ENCODE assay signal across 8 cellular contexts in genomic region chr1:19799877-19800804, GRCh38. TPM values are rescaled to one million over a fixed set of nuclear protein-coding genes. Genes with fewer than 3 reads are reported as not detected.
A peak's percentile ranks its signal among the peaks of the same experiment; 100 is the strongest.
DNase-seq lines count a peak whose midpoint lies in the region; FAIRE-seq and TF ChIP-seq lines count a peak whose summit lies in the region.

Gene TMCO4, minus strand, starts transcription at chr1:19799916. Its CDS starts 19,158 bp downstream, at chr1:19780758.

- no peaks in the 10 kb centered on the region for H3K27me3 ChIP-seq in endothelial cell of umbilical vein (ENCODE audit: control insufficient read depth in 2 of 2, insufficient read depth in 2 of 2, low read length in 2 of 2)

- H3K9ac ChIP-seq in ES-I3 (ENCODE audit: low read depth, low read length) = peak within 1 kb of the TSS; percentile 64; the same call in 1 of the 2 replicates
- peak within 1 kb of the TSS; percentile 45 for H3K9ac ChIP-seq in endothelial cell of umbilical vein (replicated peaks; ENCODE audit: extremely low read depth, insufficient read depth, low read length)

- dilution Hi-C loops in endothelial cell of umbilical vein (cut with MboI; ENCODE audit: extremely low pct_ligation_motif_present, low sequenced_read_pairs) = no loop called here

- CTCF ChIA-PET in HEK293T (lab: Yijun Ruan, JAX) = no interaction called here
- CTCF ChIA-PET in endothelial cell of umbilical vein (lab: Charles Lee) = interaction anchor here (0.6 to 1.3 kb wide), 4 partner anchors 16 to 82 kb away, joined by 3 to 5 read pairs (median 3); partner anchors contain the start of gene OTUD3

- H3K9me3 ChIP-seq in ES-I3 (ENCODE audit: control insufficient read depth, insufficient read depth, low read length) (no peaks in the 10 kb centered on the region), endothelial cell of umbilical vein (replicated peaks; ENCODE audit: control insufficient read depth, insufficient read depth, low read length) (no peaks in the 10 kb centered on the region), mesodermal cell (ENCODE audit: control insufficient read depth, low read length) (no peaks in the 10 kb centered on the region)

- POLR2A ChIA-PET in HEK293T (lab: Yijun Ruan, JAX) (no interaction called here), endothelial cell of umbilical vein (lab: Charles Lee) (interaction anchor here (0.9 kb wide), 1 partner anchor 34 kb away, joined by 3 read pairs; no protein-coding TSS in a partner anchor)

- intact Hi-C loops in endothelial cell of umbilical vein (cut with micrococcal nuclease) = loop anchor here (1.0 to 2.0 kb wide), 2 partner anchors 35 to 83 kb away; partner anchors contain the start of gene OTUD3

- H4K20me1 ChIP-seq in endothelial cell of umbilical vein (replicated peaks; ENCODE audit: control insufficient read depth, extremely low read depth, insufficient read depth, low read length) = no peaks in the 10 kb centered on the region

- peak; percentile 60 for FAIRE-seq in endothelial cell of umbilical vein (lab: Jason Lieb, UNC)

- BruUV-seq in endothelial cell of umbilical vein (replicated peaks; lab: Mats Ljungman, UMichigan) = no TSS peak

- H3K4me3 ChIP-seq in endothelial cell of umbilical vein (replicated peaks in 1 of 3; ENCODE audit: insufficient read depth in 1 of 3, low read depth in 1 of 3, low read length in 3 of 3) (peak within 1 kb of the TSS; percentile 40 to 72 (median 69)), mesodermal cell (ENCODE audit: extremely low read depth, insufficient read depth, low read length, poor library complexity, severe bottlenecking) (peak within 1 kb of the TSS; percentile 36)

- DNase-seq in HEK293T (ENCODE audit: extremely low spot score) (peak; percentile 40), NCI-H345 treated with DMSO at 0.1 percent for 48 hours (lab: John Stamatoyannopoulos, UW; ENCODE audit: unreplicated experiment) (peak; percentile 28), endothelial cell of umbilical vein (ENCODE audit: low read depth, low spot score) (peak; percentile 60), NCI-H2081 treated with DMSO at 0.1 percent for 48 hours (lab: John Stamatoyannopoulos, UW) (no peak)
- DNase-seq in activated CD8-positive, alpha-beta memory T cell treated with anti-CD3 and anti-CD28 coated beads for 48 hours (ENCODE audit: low read depth in 2 of 3, low spot score in 2 of 3) = peak; percentile 21 to 32 (median 25)
- peak; percentile 8 to 12 for DNase-seq in stimulated activated CD8-positive, alpha-beta memory T cell treated with anti-CD3 and anti-CD28 coated beads, Interleukin-4, amount 100 ng/mL, for 1 hour (ENCODE audit: low read depth in 2 of 2, low spot score in 1 of 2)

- peak within 1 kb of the TSS; percentile 15 for H3K27ac ChIP-seq in endothelial cell of umbilical vein (ENCODE audit: insufficient read depth, low read depth, low read length)
- no peak within 1 kb of the TSS for H3K27ac ChIP-seq in mesodermal cell (ENCODE audit: low read depth, low read length, severe bottlenecking)

- no peak for TF ChIP-seq CTCF in endothelial cell of umbilical vein (IDR thresholded peaks at IDR 0.05; ENCODE audit: extremely low read depth in 1 of 2, insufficient read depth in 1 of 2, low read depth in 1 of 2, low read length in 2 of 2)

- 18 to 22% methylated on average over 28 to 34 of the region's 65 CpGs for WGBS in mesodermal cell (ENCODE audit: insufficient coverage in 2 of 2), 2 experiments

- H3K4me2 ChIP-seq in endothelial cell of umbilical vein (ENCODE audit: insufficient read depth, low read length) = peak within 1 kb of the TSS; percentile 60

- H3K9me1 ChIP-seq in endothelial cell of umbilical vein (replicated peaks; ENCODE audit: control insufficient read depth, extremely low read depth, insufficient read depth, low read length) = no peaks in the 10 kb centered on the region

- TF ChIP-seq POLR2A in endothelial cell of umbilical vein (IDR thresholded peaks at IDR 0.05; ENCODE audit: low read depth, low read length) = no peak

- H3K79me2 ChIP-seq in endothelial cell of umbilical vein (ENCODE audit: control insufficient read depth, insufficient read depth, low read length) = no peaks in the 10 kb centered on the region

- peaks cover 7% of the 10 kb centered on the region; the same call in 1 of the 2 replicates for H3K4me1 ChIP-seq in ES-I3 (ENCODE audit: insufficient read depth, low read length)
- H3K4me1 ChIP-seq in endothelial cell of umbilical vein (ENCODE audit: control insufficient read depth, extremely low read depth, insufficient read depth, low read length) = peaks cover 9% of the 10 kb centered on the region
- peaks cover 8% of the 10 kb centered on the region for H3K4me1 ChIP-seq in mesodermal cell (ENCODE audit: control insufficient read depth, insufficient read depth, low read length, poor library complexity, severe bottlenecking)

- H3K36me3 ChIP-seq in ES-I3 (ENCODE audit: insufficient read depth, low read length) (no peaks in the 10 kb centered on the region), endothelial cell of umbilical vein (ENCODE audit: control insufficient read depth in 2 of 2, extremely low read depth in 1 of 2, insufficient read depth in 2 of 2, low read length in 2 of 2) (no peaks in the 10 kb centered on the region), mesodermal cell (ENCODE audit: control insufficient read depth, insufficient read depth, low read length) (no peaks in the 10 kb centered on the region)

- H2AFZ ChIP-seq in endothelial cell of umbilical vein (ENCODE audit: low read depth, low read length) = peak within 1 kb of the TSS; percentile 98

TF ChIP-seq in HEK293T, 16 proteins besides CTCF, POLR2A, EP300 and RAD21:
- TF ChIP-seq ARNT (IDR thresholded peaks at IDR 0.05) = no peak
- TF ChIP-seq ELF4 (IDR thresholded peaks at IDR 0.05) = no peak
- TF ChIP-seq SUZ12 (IDR thresholded peaks at IDR 0.05) = no peak
- no peak for TF ChIP-seq SP1 (IDR thresholded peaks at IDR 0.05)
- TF ChIP-seq FOXK2 (IDR thresholded peaks at IDR 0.05) = no peak
- TF ChIP-seq HDGF (IDR thresholded peaks at IDR 0.05; ENCODE audit: borderline replicate concordance) = no peak
- TF ChIP-seq L3MBTL2 (conservative IDR thresholded peaks at IDR 0.05) = peak; percentile 88
- TF ChIP-seq ZNF384 (IDR thresholded peaks at IDR 0.05) = 0 out of 2 replicates have a peak, but pooled peaks have one; percentile 41

TF ChIP-seq in endothelial cell of umbilical vein, 7 proteins besides CTCF, POLR2A, EP300 and RAD21:
- TF ChIP-seq POLR2AphosphoS5 (IDR thresholded peaks at IDR 0.05; ENCODE audit: insufficient read depth, low read depth, low read length) = no peak
- TF ChIP-seq FOS (IDR thresholded peaks at IDR 0.05; ENCODE audit: borderline replicate concordance, insufficient read depth, low read length) = no peak
- TF ChIP-seq MYC (IDR thresholded peaks at IDR 0.05; ENCODE audit: low read depth, low read length) = no peak
- no peak for TF ChIP-seq JUN (IDR thresholded peaks at IDR 0.05; ENCODE audit: borderline replicate concordance, insufficient read depth, insufficient read length, low read depth)
- TF ChIP-seq, protein P1, sequence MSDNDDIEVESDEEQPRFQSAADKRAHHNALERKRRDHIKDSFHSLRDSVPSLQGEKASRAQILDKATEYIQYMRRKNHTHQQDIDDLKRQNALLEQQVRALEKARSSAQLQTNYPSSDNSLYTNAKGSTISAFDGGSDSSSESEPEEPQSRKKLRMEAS (IDR thresholded peaks at IDR 0.05; ENCODE audit: insufficient read depth, insufficient read length) = no peak
- TF ChIP-seq EZH2 (IDR thresholded peaks at IDR 0.05; ENCODE audit: borderline replicate concordance, low read depth, low read length, severe bottlenecking) = no peak
- TF ChIP-seq GATA2 (IDR thresholded peaks at IDR 0.05; ENCODE audit: insufficient read depth, insufficient read length, low read depth, low read length) = no peak
TF ChIP-seq in endothelial cell of umbilical vein: peak in this region for 0.

RNA-seq across cellular contexts. Expression of gene TMCO4, which starts in this region (rescaled TPM):
- 9.0 and 10.3 TPM in 2 replicates for total RNA-seq in endothelial cell of umbilical vein
- 7.6 and 8.3 TPM in 2 replicates for polyA plus RNA-seq in endothelial cell of umbilical vein
- 6.8 and 7.7 TPM in 2 replicates for polyA plus RNA-seq in endothelial cell of umbilical vein (2011; cell fraction: cytosol; rRNA removed)
- 8.0 and 11.9 TPM in 2 replicates for polyA plus RNA-seq in endothelial cell of umbilical vein (2011; cell fraction: nucleus; rRNA removed)
- polyA plus RNA-seq in endothelial cell of umbilical vein (2012) = 4.7 and 6.3 TPM in 2 replicates
- polyA minus RNA-seq in endothelial cell of umbilical vein = 6.8 and 6.9 TPM in 2 replicates
- polyA minus RNA-seq in endothelial cell of umbilical vein (2011; cell fraction: cytosol; rRNA and poly(A)+ RNA removed) = 16.6 TPM
- polyA minus RNA-seq in endothelial cell of umbilical vein (2011; cell fraction: nucleus; rRNA and poly(A)+ RNA removed) = 5.1 and 10.2 TPM in 2 replicates
- 4.2 TPM for polyA plus RNA-seq in mesodermal cell (2013, experiment 1 of 2)
- 3.1 TPM for polyA plus RNA-seq in mesodermal cell (2013, experiment 2 of 2)
